17 cellular contexts compared by ENCODE assay signal in genomic region chr3:38519000-38519399, GRCh38. TPM values are rescaled to one million over a fixed set of nuclear protein-coding genes. Genes with fewer than 3 reads are reported as not detected.
A peak's percentile ranks its signal among the peaks of the same experiment; 100 is the strongest.
DNase-seq lines count a peak whose midpoint lies in the region; ATAC-seq, FAIRE-seq and TF ChIP-seq lines count a peak whose summit lies in the region.
"Had no signal": no experiment of that assay in that cellular context is flagged by ENCODE, and none has a peak within 500 bp of the region (broad histone marks: within the 10 kb centered on the region; RNA-seq: fewer than 3 reads in every experiment).

No MANE protein-coding gene starts in this region.

- no peak for DNase-seq in left ventricle myocardium inferior
- DNase-seq in left ventricle myocardium superior: no peak
- no peak for DNase-seq in HTR-8/SVneo (ENCODE audit: insufficient read length, low spot score)
- DNase-seq in amniotic stem cell (lab: John Stamatoyannopoulos, UW): peak; percentile 51
- DNase-seq in naive B cell: no peak
- DNase-seq in ascending aorta (ENCODE audit: low spot score in 2 of 2): no peak
- no peak for DNase-seq in NCI-H748 (lab: John Stamatoyannopoulos, UW; ENCODE audit: unreplicated experiment)
- DNase-seq in Caco-2: no peak
- DNase-seq: activated CD8-positive, alpha-beta memory T cell treated with anti-CD3 and anti-CD28 coated beads, Interleukin-2, amount 50 U/mL, for 48 hours; amygdala; BE2C; NCI-H2171; stimulated activated CD4-positive, alpha-beta T cell treated with anti-CD3 and anti-CD28 coated beads, Interleukin-1b, Interleukin-23, amount 100 ng/mL, for 48 hours; tibial artery had no signal

- POLR2A ChIA-PET in Caco-2 (lab: Charles Lee): no interaction called here

- ATAC-seq in left ventricle myocardium superior (no peak), naive B cell (ENCODE audit: low read depth in 2 of 2) (no peak)

- TF ChIP-seq CTCF in left ventricle myocardium inferior (IDR thresholded peaks at IDR 0.05; ENCODE audit: borderline replicate concordance): no peak
- no peak for TF ChIP-seq CTCF in ascending aorta (IDR thresholded peaks at IDR 0.05)
- TF ChIP-seq CTCF in Caco-2 (IDR thresholded peaks at IDR 0.05; ENCODE audit: insufficient read depth in 1 of 2, low read depth in 1 of 2, low read length in 1 of 2, severe bottlenecking in 1 of 2, unreplicated experiment in 1 of 2): no peak

- CTCF ChIA-PET in Caco-2 (lab: Charles Lee): interaction anchor here (1.3 kb wide), 1 partner anchor 86 kb away, joined by 4 read pairs; no protein-coding TSS in a partner anchor

- peak overlapping the region; percentile 78 for H3K27ac ChIP-seq in left ventricle myocardium inferior (replicated peaks)
- H3K27ac ChIP-seq in ascending aorta: no peak overlapping the region
- H3K27ac ChIP-seq: SJSA1, tibial artery had no signal

- H3K4me3 ChIP-seq in left ventricle myocardium inferior (no peak overlapping the region), ascending aorta (no peak overlapping the region), Caco-2 (ENCODE audit: low read depth, low read length) (no peak overlapping the region)
- H3K4me3 ChIP-seq: lung, SJSA1, tibial artery had no signal

- H3K36me3 Mint-ChIP-seq in naive B cell (peaks cover 2 to 4% of the 10 kb centered on the region in 2 donors), Caco-2 (ENCODE audit: insufficient read depth, unreplicated experiment) (peaks cover 6% of the 10 kb centered on the region)

- peak; percentile 31 for FAIRE-seq in HTR-8/SVneo (lab: Jason Lieb, UNC)

- H3K9me3 ChIP-seq in left ventricle myocardium inferior (replicated peaks) (peaks cover 12% of the 10 kb centered on the region), ascending aorta (no peaks in the 10 kb centered on the region), Caco-2 (no peaks in the 10 kb centered on the region)
- H3K9me3 ChIP-seq: BE2C, SJSA1, tibial artery had no signal

- H3K27ac Mint-ChIP-seq in naive B cell: peak overlapping the region in 4 of 6 donors; percentile 17 to 93 (median 76)
- no peak overlapping the region for H3K27ac Mint-ChIP-seq in Caco-2 (ENCODE audit: unreplicated experiment)
- H3K27ac Mint-ChIP-seq: dendritic cell treated with granulocyte-macrophage colony-stimulating factor and Interleukin-4, amounts not matched to agents 40 ng/mL and 50 ng/mL, for 4 days had no signal

- H3K36me3 ChIP-seq in left ventricle myocardium inferior (peaks cover 53% of the 10 kb centered on the region), ascending aorta (peaks cover 10 to 30% of the 10 kb centered on the region in 2 donors), Caco-2 (ENCODE audit: control insufficient read depth, insufficient read depth, low read length) (no peaks in the 10 kb centered on the region; the same call in 1 of the 2 replicates)
- H3K36me3 ChIP-seq: BE2C had no signal

- intact Hi-C loops in left ventricle myocardium inferior (cut with micrococcal nuclease) (no loop called here), left ventricle myocardium superior (cut with micrococcal nuclease) (no loop called here), ascending aorta (cut with DNase I) (no loop called here), Caco-2 (cut with micrococcal nuclease; ENCODE audit: unreplicated experiment) (no loop called here)

- H3K27me3 ChIP-seq in left ventricle myocardium inferior (ENCODE audit: low read depth) (no peaks in the 10 kb centered on the region), ascending aorta (no peaks in the 10 kb centered on the region), Caco-2 (replicated peaks; ENCODE audit: control insufficient read depth, insufficient read depth, low read length) (no peaks in the 10 kb centered on the region)
- H3K27me3 ChIP-seq: BE2C, SJSA1, tibial artery had no signal

- H3K9me3 Mint-ChIP-seq in naive B cell (no peaks in the 10 kb centered on the region), Caco-2 (ENCODE audit: unreplicated experiment) (no peaks in the 10 kb centered on the region)
- H3K9me3 Mint-ChIP-seq: dendritic cell treated with granulocyte-macrophage colony-stimulating factor and Interleukin-4, amounts not matched to agents 40 ng/mL and 50 ng/mL, for 4 days had no signal

- peaks cover 17 to 26% (median 19%) of the 10 kb centered on the region in 3 donors for H3K4me1 Mint-ChIP-seq in naive B cell
- H3K4me1 Mint-ChIP-seq in Caco-2 (ENCODE audit: low read depth, unreplicated experiment): no peaks in the 10 kb centered on the region

- H3K4me3 Mint-ChIP-seq in naive B cell: peak overlapping the region in 1 of 8 donors; percentile 24
- no peak overlapping the region for H3K4me3 Mint-ChIP-seq in Caco-2 (ENCODE audit: unreplicated experiment)
- H3K4me3 Mint-ChIP-seq: dendritic cell treated with granulocyte-macrophage colony-stimulating factor and Interleukin-4, amounts not matched to agents 40 ng/mL and 50 ng/mL, for 4 days had no signal

- peaks cover 44% of the 10 kb centered on the region for H3K4me1 ChIP-seq in left ventricle myocardium inferior
- no peaks in the 10 kb centered on the region for H3K4me1 ChIP-seq in ascending aorta
- H3K4me1 ChIP-seq in Caco-2: no peaks in the 10 kb centered on the region
- H3K4me1 ChIP-seq: BE2C, SJSA1 had no signal

- BruUV-seq in Caco-2 (replicated peaks; lab: Mats Ljungman, UMichigan): no TSS peak

- H3K27me3 Mint-ChIP-seq in naive B cell (no peaks in the 10 kb centered on the region), Caco-2 (ENCODE audit: insufficient read depth, unreplicated experiment) (no peaks in the 10 kb centered on the region)
- H3K27me3 Mint-ChIP-seq: dendritic cell treated with granulocyte-macrophage colony-stimulating factor and Interleukin-4, amounts not matched to agents 40 ng/mL and 50 ng/mL, for 4 days had no signal

RNA-seq across cellular contexts. Expression of gene EXOG, which starts 22.9 kb away (rescaled TPM):
- total RNA-seq in left ventricle myocardium inferior: 27.9 TPM
- 27.0 TPM for total RNA-seq in left ventricle myocardium superior
- polyA plus RNA-seq in naive B cell (ENCODE audit: low read depth in 6 of 6): 10 to 100 TPM in 3 of 6 donors, 1 to 10 TPM in 3; 7.4 to 26.0 (median 10.5) TPM
- 11.2 TPM for total RNA-seq in ascending aorta
- 15.7 and 16.2 TPM in 2 replicates for total RNA-seq in Caco-2 (2022)
